8 cellular contexts compared by ENCODE assay signal in the genomic region with DNA sequence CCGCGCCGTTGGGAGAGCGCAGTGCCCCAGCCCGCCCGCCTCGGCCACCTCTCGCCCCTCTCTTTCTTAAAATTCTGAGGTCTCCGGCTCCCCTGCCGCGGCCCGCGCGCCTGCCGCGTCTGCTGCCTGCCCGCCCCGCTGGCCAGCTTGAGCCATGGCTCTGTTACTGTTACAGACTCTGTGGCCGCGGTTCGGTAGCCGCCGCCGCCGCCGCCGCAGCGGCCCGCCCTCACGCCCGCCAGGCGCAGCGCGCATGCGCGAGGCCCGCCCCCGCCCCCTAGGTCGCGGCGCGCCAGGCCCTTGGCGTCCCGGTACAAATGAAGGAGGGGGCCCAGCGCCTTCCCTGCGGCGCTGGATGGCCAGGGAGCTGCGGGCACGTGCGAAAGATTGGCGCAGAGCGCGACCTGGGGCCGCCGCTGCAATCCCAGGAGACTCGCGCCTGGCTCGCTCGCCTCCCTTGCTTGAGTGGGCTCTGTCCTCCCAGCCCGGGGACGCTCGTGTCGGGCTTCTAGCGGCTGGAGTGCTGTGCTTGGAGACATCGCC. TPM values are rescaled to one million over a fixed set of nuclear protein-coding genes. Genes with fewer than 3 reads are reported as not detected.
DNase-seq lines count a peak whose midpoint lies in the region; ATAC-seq, FAIRE-seq and TF ChIP-seq lines count a peak whose summit lies in the region.

A gene (minus strand): TSS at position 171 of the 543 bp plus-strand sequence. CDS start 452 bp downstream, outside the sequence.

- intact Hi-C loops in kidney (cut with DNase I): no loop called here

- H3K9me3 ChIP-seq in kidney (ENCODE audit: control insufficient read depth in 1 of 2, low read length in 2 of 2): no peaks in the 10 kb centered on the region

- TF ChIP-seq CTCF in brain microvascular endothelial cell (IDR thresholded peaks at IDR 0.05; ENCODE audit: low read depth, low read length, missing control alignments) (no peak), kidney (IDR thresholded peaks at IDR 0.05; ENCODE audit: borderline replicate concordance, extremely low read depth, insufficient read depth) (no peak)

- no peak for TF ChIP-seq EP300 in Ishikawa (IDR thresholded peaks at IDR 0.05; ENCODE audit: borderline replicate concordance)

- H3K4me1 ChIP-seq in kidney (ENCODE audit: control insufficient read depth in 1 of 2, insufficient read depth in 1 of 2, low read depth in 1 of 2, low read length in 2 of 2): peaks cover 4 to 20% of the 10 kb centered on the region in 2 donors

- peak within 1 kb of the TSS; percentile 50 for H3K4me3 ChIP-seq in brain microvascular endothelial cell (ENCODE audit: low read depth, low read length)
- peak within 1 kb of the TSS; percentile 13 to 38 for H3K4me3 ChIP-seq in kidney (ENCODE audit: low read length in 2 of 2)

- in situ Hi-C loops in brain microvascular endothelial cell (cut with HindIII; ENCODE audit: low pct_ligation_motif_present, low sequenced_read_pairs): loop anchor here (25.0 kb wide), 1 partner anchor 922 kb away; no protein-coding TSS in a partner anchor

- H3K27ac ChIP-seq in brain microvascular endothelial cell (no peak within 1 kb of the TSS), kidney (ENCODE audit: low read depth in 2 of 2, low read length in 2 of 2) (no peak within 1 kb of the TSS)

- ATAC-seq in GM21619 (IDR thresholded peaks at IDR 0.05; ENCODE audit: unreplicated experiment) (peak; percentile 66), SK-N-SH treated with all-trans-retinoic acid at 6 μM for 48 hours (peak; percentile 48)

- no peak for FAIRE-seq in kidney (lab: Jason Lieb, UNC)

- H3K36me3 ChIP-seq in brain microvascular endothelial cell (replicated peaks): no peaks in the 10 kb centered on the region
- no peaks in the 10 kb centered on the region for H3K36me3 ChIP-seq in kidney (ENCODE audit: control insufficient read depth in 1 of 2, insufficient read depth in 2 of 2, low read length in 2 of 2)

- H3K27me3 ChIP-seq in brain microvascular endothelial cell (replicated peaks): peaks cover 82% of the 10 kb centered on the region

- H3K9ac ChIP-seq in kidney (ENCODE audit: low read length in 2 of 2): no peak within 1 kb of the TSS

- no peak for TF ChIP-seq RAD21 in Ishikawa (IDR thresholded peaks at IDR 0.05; ENCODE audit: low read depth)

- DNase-seq in GM03348 (ENCODE audit: low spot score) (peak; percentile 95), brain microvascular endothelial cell (no peak), kidney (peak; percentile 75), RKO (ENCODE audit: low spot score) (no peak)
- peak; percentile 61 to 71 for DNase-seq in stimulated activated CD4-positive, alpha-beta T cell treated with anti-CD3 and anti-CD28 coated beads, Interleukin-2, amount 100 ng/mL, for 24 hours

TF ChIP-seq in Ishikawa, 13 proteins besides CTCF, POLR2A, EP300 and RAD21:
- peak; percentile 37; the same call in 1 of the 2 replicates for TF ChIP-seq EGR1 (IDR thresholded peaks at IDR 0.05)
- TF ChIP-seq, protein P1, sequence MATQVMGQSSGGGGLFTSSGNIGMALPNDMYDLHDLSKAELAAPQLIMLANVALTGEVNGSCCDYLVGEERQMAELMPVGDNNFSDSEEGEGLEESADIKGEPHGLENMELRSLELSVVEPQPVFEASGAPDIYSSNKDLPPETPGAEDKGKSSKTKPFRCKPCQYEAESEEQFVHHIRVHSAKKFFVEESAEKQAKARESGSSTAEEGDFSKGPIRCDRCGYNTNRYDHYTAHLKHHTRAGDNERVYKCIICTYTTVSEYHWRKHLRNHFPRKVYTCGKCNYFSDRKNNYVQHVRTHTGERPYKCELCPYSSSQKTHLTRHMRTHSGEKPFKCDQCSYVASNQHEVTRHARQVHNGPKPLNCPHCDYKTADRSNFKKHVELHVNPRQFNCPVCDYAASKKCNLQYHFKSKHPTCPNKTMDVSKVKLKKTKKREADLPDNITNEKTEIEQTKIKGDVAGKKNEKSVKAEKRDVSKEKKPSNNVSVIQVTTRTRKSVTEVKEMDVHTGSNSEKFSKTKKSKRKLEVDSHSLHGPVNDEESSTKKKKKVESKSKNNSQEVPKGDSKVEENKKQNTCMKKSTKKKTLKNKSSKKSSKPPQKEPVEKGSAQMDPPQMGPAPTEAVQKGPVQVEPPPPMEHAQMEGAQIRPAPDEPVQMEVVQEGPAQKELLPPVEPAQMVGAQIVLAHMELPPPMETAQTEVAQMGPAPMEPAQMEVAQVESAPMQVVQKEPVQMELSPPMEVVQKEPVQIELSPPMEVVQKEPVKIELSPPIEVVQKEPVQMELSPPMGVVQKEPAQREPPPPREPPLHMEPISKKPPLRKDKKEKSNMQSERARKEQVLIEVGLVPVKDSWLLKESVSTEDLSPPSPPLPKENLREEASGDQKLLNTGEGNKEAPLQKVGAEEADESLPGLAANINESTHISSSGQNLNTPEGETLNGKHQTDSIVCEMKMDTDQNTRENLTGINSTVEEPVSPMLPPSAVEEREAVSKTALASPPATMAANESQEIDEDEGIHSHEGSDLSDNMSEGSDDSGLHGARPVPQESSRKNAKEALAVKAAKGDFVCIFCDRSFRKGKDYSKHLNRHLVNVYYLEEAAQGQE (IDR thresholded peaks at IDR 0.05; ENCODE audit: low read depth): no peak
- no peak for TF ChIP-seq CEBPB (IDR thresholded peaks at IDR 0.05)
- TF ChIP-seq, protein P2, sequence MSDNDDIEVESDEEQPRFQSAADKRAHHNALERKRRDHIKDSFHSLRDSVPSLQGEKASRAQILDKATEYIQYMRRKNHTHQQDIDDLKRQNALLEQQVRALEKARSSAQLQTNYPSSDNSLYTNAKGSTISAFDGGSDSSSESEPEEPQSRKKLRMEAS (IDR thresholded peaks at IDR 0.05): peak; percentile 85

TF ChIP-seq in SK-N-SH treated with all-trans-retinoic acid at 6 μM for 48 hours, 23 proteins besides CTCF, POLR2A, EP300 and RAD21:
- TF ChIP-seq CSDC2 (CRISPR knock-in tag; IDR thresholded peaks at IDR 0.05): no peak
- no peak for TF ChIP-seq TCF4 (CRISPR knock-in tag; IDR thresholded peaks at IDR 0.05; ENCODE audit: borderline replicate concordance)
- no peak for TF ChIP-seq BACH2 (CRISPR knock-in tag; IDR thresholded peaks at IDR 0.05; ENCODE audit: borderline replicate concordance)

RNA-seq across cellular contexts. Expression of the gene that starts here (rescaled TPM):
- not detected for total RNA-seq in kidney
- polyA plus RNA-seq in kidney (ENCODE audit: insufficient read depth, low read depth, low replicate concordance): not detected

Comparison
In these comparisons a context has a peak if more than half of its experiments do, and no peak if none do; other contexts are left out.
1. Peak in DNase-seq and H3K4me3 ChIP-seq in kidney; RNA of the gene not detected or under 1 TPM.
2. DNase-seq: peak in GM03348 (single experiment) and stimulated activated CD4-positive, alpha-beta T cell treated with anti-CD3 and anti-CD28 coated beads, Interleukin-2, amount 100 ng/mL, for 24 hours (2 of 2); none in brain microvascular endothelial cell (single experiment) and RKO (single experiment).